Comparison of ENCODE assay signal across 14 cellular contexts in genomic region chr15:68353418-68354145, GRCh38.
DNase-seq lines count a peak whose midpoint lies in the region; ATAC-seq and TF ChIP-seq lines count a peak whose summit lies in the region.
"Had no signal": no experiment of that assay in that cellular context is flagged by ENCODE, and none has a peak within 500 bp of the region (broad histone marks: within the 10 kb centered on the region; RNA-seq: fewer than 3 reads in every experiment).

No MANE protein-coding gene starts in this region.

- H3K4me3 Mint-ChIP-seq in activated naive CD4-positive, alpha-beta T cell treated with anti-CD3 and anti-CD28 coated beads for 36 hours, result no peak overlapping the region
- no peak overlapping the region for H3K4me3 Mint-ChIP-seq in activated naive CD8-positive, alpha-beta T cell treated with anti-CD3 and anti-CD28 coated beads for 36 hours
- no peak overlapping the region for H3K4me3 Mint-ChIP-seq in stimulated activated effector memory CD8-positive, alpha-beta T cell treated with anti-CD3 and anti-CD28 coated beads, Interleukin-12 subunit alpha, Interleukin-12 subunit beta, amount 100 ng/mL, for 72 hours
- H3K4me3 Mint-ChIP-seq: activated B cell treated with CpG ODN at 0.5 μM for 24 hours, natural killer cell had no signal

- TF ChIP-seq CTCF in transverse colon (IDR thresholded peaks at IDR 0.05), result no peak

- peak overlapping the region; percentile 3 for H3K27ac Mint-ChIP-seq in activated naive CD4-positive, alpha-beta T cell treated with anti-CD3 and anti-CD28 coated beads for 36 hours
- H3K27ac Mint-ChIP-seq in activated naive CD8-positive, alpha-beta T cell treated with anti-CD3 and anti-CD28 coated beads for 36 hours, result peak overlapping the region; percentile 47
- H3K27ac Mint-ChIP-seq in stimulated activated effector memory CD8-positive, alpha-beta T cell treated with anti-CD3 and anti-CD28 coated beads, Interleukin-12 subunit alpha, Interleukin-12 subunit beta, amount 100 ng/mL, for 72 hours, result no peak overlapping the region
- H3K27ac Mint-ChIP-seq: natural killer cell had no signal

- in situ Hi-C loops in transverse colon (cut with MboI; ENCODE audit: low pct_ligation_motif_present in 1 of 4, low pct_unique_long_range_greater_than_20kb in 1 of 4, low sequenced_read_pairs in 3 of 4), result no loop called here

- ATAC-seq in left ventricle myocardium superior, result peak; percentile 83
- ATAC-seq in stimulated activated effector memory CD8-positive, alpha-beta T cell treated with anti-CD3 and anti-CD28 coated beads, Interleukin-12 subunit alpha, Interleukin-12 subunit beta, amount 100 ng/mL, for 72 hours, result no peak
- ATAC-seq: natural killer cell had no signal

- 84 to 90% methylated on average over 7 of the region's 7 CpGs for WGBS in transverse colon (ENCODE audit: low coverage in 1 of 2), 2 donors

- intact Hi-C loops in activated naive CD4-positive, alpha-beta T cell treated with anti-CD3 and anti-CD28 coated beads for 36 hours (cut with micrococcal nuclease), result loop anchor here (2.0 kb wide), 1 partner anchor 77 kb away; the partner anchor contains the start of gene FEM1B
- intact Hi-C loops in left ventricle myocardium superior (cut with micrococcal nuclease) (no loop called here), transverse colon (cut with DNase I; ENCODE audit: low total_unique reads) (no loop called here)

- CTCF ChIA-PET in activated naive CD4-positive, alpha-beta T cell treated with anti-CD3 and anti-CD28 coated beads for 36 hours (lab: Charles Lee), result interaction anchor here (3.6 kb wide), 1 partner anchor 47 kb away, joined by 17 read pairs; no protein-coding TSS in a partner anchor

- H3K9me3 ChIP-seq in transverse colon, result no peaks in the 10 kb centered on the region

- H3K4me1 ChIP-seq in transverse colon, result peaks cover 0 to 4% (median 2%) of the 10 kb centered on the region in 4 donors

- H3K36me3 Mint-ChIP-seq in activated naive CD4-positive, alpha-beta T cell treated with anti-CD3 and anti-CD28 coated beads for 36 hours (ENCODE audit: low read depth), result peaks cover 3% of the 10 kb centered on the region
- peaks cover 19% of the 10 kb centered on the region for H3K36me3 Mint-ChIP-seq in activated naive CD8-positive, alpha-beta T cell treated with anti-CD3 and anti-CD28 coated beads for 36 hours
- H3K36me3 Mint-ChIP-seq in stimulated activated effector memory CD8-positive, alpha-beta T cell treated with anti-CD3 and anti-CD28 coated beads, Interleukin-12 subunit alpha, Interleukin-12 subunit beta, amount 100 ng/mL, for 72 hours, result no peaks in the 10 kb centered on the region
- H3K36me3 Mint-ChIP-seq: natural killer cell had no signal

- no peak for TF ChIP-seq POLR2A in transverse colon (IDR thresholded peaks at IDR 0.05)

- H3K4me3 ChIP-seq in transverse colon, result no peak overlapping the region
- H3K4me3 ChIP-seq: skin epidermis had no signal

- H3K27me3 Mint-ChIP-seq in activated naive CD4-positive, alpha-beta T cell treated with anti-CD3 and anti-CD28 coated beads for 36 hours (ENCODE audit: low read depth), result no peaks in the 10 kb centered on the region
- no peaks in the 10 kb centered on the region for H3K27me3 Mint-ChIP-seq in activated naive CD8-positive, alpha-beta T cell treated with anti-CD3 and anti-CD28 coated beads for 36 hours

- H3K27me3 ChIP-seq in transverse colon, result no peaks in the 10 kb centered on the region

- peaks cover 13% of the 10 kb centered on the region for H3K9me3 Mint-ChIP-seq in activated naive CD4-positive, alpha-beta T cell treated with anti-CD3 and anti-CD28 coated beads for 36 hours
- peaks cover 10% of the 10 kb centered on the region for H3K9me3 Mint-ChIP-seq in activated naive CD8-positive, alpha-beta T cell treated with anti-CD3 and anti-CD28 coated beads for 36 hours
- H3K9me3 Mint-ChIP-seq in stimulated activated effector memory CD8-positive, alpha-beta T cell treated with anti-CD3 and anti-CD28 coated beads, Interleukin-12 subunit alpha, Interleukin-12 subunit beta, amount 100 ng/mL, for 72 hours, result no peaks in the 10 kb centered on the region
- H3K9me3 Mint-ChIP-seq: activated B cell treated with CpG ODN at 0.5 μM for 24 hours, natural killer cell had no signal

- H3K27ac ChIP-seq in transverse colon, result peak overlapping the region; percentile 59 to 71 (median 70)

- TF ChIP-seq EP300 in transverse colon (IDR thresholded peaks at IDR 0.05; ENCODE audit: low read depth), result no peak

- no peak for DNase-seq in activated naive CD4-positive, alpha-beta T cell treated with anti-CD3 and anti-CD28 coated beads for 36 hours
- no peak for DNase-seq in activated naive CD4-positive, alpha-beta T cell (lab: John Stamatoyannopoulos, UW)
- no peak for DNase-seq in activated naive CD8-positive, alpha-beta T cell treated with anti-CD3 and anti-CD28 coated beads for 36 hours
- DNase-seq in left ventricle myocardium superior, result no peak
- DNase-seq in transverse colon, result no peak
- no peak for DNase-seq in stimulated activated effector memory CD8-positive, alpha-beta T cell treated with anti-CD3 and anti-CD28 coated beads, Interleukin-12 subunit alpha, Interleukin-12 subunit beta, amount 100 ng/mL, for 72 hours (ENCODE audit: low spot score in 2 of 2)
- no peak for DNase-seq in T-helper 9 cell
- DNase-seq in activated CD8-positive, alpha-beta memory T cell treated with anti-CD3 and anti-CD28 coated beads, Interleukin-2, amount 50 U/mL, for 48 hours, result no peak
- DNase-seq: activated B cell treated with CpG ODN at 0.5 μM for 24 hours; activated effector memory CD4-positive, alpha-beta T cell treated with anti-CD3 and anti-CD28 coated beads, Interleukin-2, amount 50 U/mL, for 16 hours; natural killer cell; NCI-H524 treated with DMSO at 0.1 percent for 48 hours; SHP77 had no signal

- H3K36me3 ChIP-seq in transverse colon, result no peaks in the 10 kb centered on the region

- peaks cover 18% of the 10 kb centered on the region for H3K4me1 Mint-ChIP-seq in activated naive CD4-positive, alpha-beta T cell treated with anti-CD3 and anti-CD28 coated beads for 36 hours (ENCODE audit: low read depth)
- peaks cover 28% of the 10 kb centered on the region for H3K4me1 Mint-ChIP-seq in activated naive CD8-positive, alpha-beta T cell treated with anti-CD3 and anti-CD28 coated beads for 36 hours
- H3K4me1 Mint-ChIP-seq in stimulated activated effector memory CD8-positive, alpha-beta T cell treated with anti-CD3 and anti-CD28 coated beads, Interleukin-12 subunit alpha, Interleukin-12 subunit beta, amount 100 ng/mL, for 72 hours, result peaks cover 6% of the 10 kb centered on the region
